Comparison of ENCODE assay signal across 8 cellular contexts in the genomic region with DNA sequence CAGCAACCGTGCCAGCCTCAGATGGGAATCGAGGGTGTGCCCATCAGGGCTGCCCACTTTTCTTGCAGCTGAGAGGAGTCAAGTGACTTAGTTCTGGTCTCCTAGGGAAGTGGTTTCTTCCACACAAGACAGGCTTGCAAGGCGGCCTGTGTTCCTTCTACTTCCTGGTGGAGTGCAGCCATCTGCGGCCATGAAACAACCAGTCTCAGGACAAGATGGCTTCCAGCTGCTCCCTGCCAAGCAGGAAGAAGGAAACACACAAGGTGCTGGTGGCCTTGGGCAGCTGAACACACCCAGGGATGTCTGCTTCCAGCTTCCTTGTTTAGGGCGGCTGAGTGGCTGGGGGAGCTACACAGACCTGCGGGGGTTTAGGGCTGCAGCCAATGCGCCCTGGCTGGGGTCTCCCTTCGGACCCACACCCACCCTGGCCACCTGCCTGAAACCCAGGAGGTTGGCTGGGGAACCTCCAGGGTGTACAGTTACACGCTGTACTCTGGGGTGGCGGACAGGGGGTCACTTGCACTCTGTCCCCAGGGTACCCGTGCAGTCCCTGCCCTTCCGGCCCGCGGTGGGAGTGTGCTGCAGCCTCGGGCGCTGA. TPM values are rescaled to one million over a fixed set of nuclear protein-coding genes. Genes with fewer than 3 reads are reported as not detected.
DNase-seq lines count a peak whose midpoint lies in the region; ATAC-seq and TF ChIP-seq lines count a peak whose summit lies in the region.

No MANE protein-coding gene starts in this region.

- H3K36me3 Mint-ChIP-seq in activated naive CD4-positive, alpha-beta T cell treated with anti-CD3 and anti-CD28 coated beads, Interleukin-2, amount 50 U/mL, for 24 hours = no peaks in the 10 kb centered on the region

- H3K27ac ChIP-seq in ascending aorta = peak overlapping the region; percentile 82 to 83
- peak overlapping the region; percentile 83 to 92 (median 91) for H3K27ac ChIP-seq in stomach

- peak overlapping the region; percentile 65 to 91 for H3K4me3 ChIP-seq in ascending aorta
- peak overlapping the region; percentile 54 to 78 (median 66) for H3K4me3 ChIP-seq in stomach

- TF ChIP-seq POLR2A in stomach (IDR thresholded peaks at IDR 0.05) = no peak

- H3K4me3 Mint-ChIP-seq in activated naive CD4-positive, alpha-beta T cell treated with anti-CD3 and anti-CD28 coated beads, Interleukin-2, amount 50 U/mL, for 24 hours = peak overlapping the region; percentile 94

- TF ChIP-seq CTCF in ascending aorta (IDR thresholded peaks at IDR 0.05) (no peak), stomach (IDR thresholded peaks at IDR 0.05) (no peak)

- 25 to 41% (median 40%) methylated on average over 3 to 16 of the region's 16 CpGs for WGBS in stomach, 5 donors

- intact Hi-C loops in ascending aorta (cut with DNase I) = loop anchor here (2.0 kb wide), 1 partner anchor 18 kb away; no protein-coding TSS in a partner anchor
- intact Hi-C loops in stomach (cut with DNase I; ENCODE audit: low total_unique reads) = no loop called here

- H3K4me1 Mint-ChIP-seq in activated naive CD4-positive, alpha-beta T cell treated with anti-CD3 and anti-CD28 coated beads, Interleukin-2, amount 50 U/mL, for 24 hours = peaks cover 13% of the 10 kb centered on the region

- DNase-seq in activated naive CD4-positive, alpha-beta T cell treated with anti-CD3 and anti-CD28 coated beads, Interleukin-2, amount 50 U/mL, for 16 hours = no peak
- DNase-seq in ascending aorta (ENCODE audit: low spot score in 2 of 2) (no peak), kidney tubule cell (ENCODE audit: low spot score) (peak; percentile 68), stomach (peak; percentile 60)
- no peak for DNase-seq in stimulated activated naive CD4-positive, alpha-beta T cell (lab: John Stamatoyannopoulos, UW)

- H3K27me3 ChIP-seq in ascending aorta (no peaks in the 10 kb centered on the region), stomach (no peaks in the 10 kb centered on the region)

- H3K9me3 ChIP-seq in ascending aorta = no peaks in the 10 kb centered on the region
- H3K9me3 ChIP-seq in stomach = no peaks in the 10 kb centered on the region

- ATAC-seq in HG03520 (IDR thresholded peaks at IDR 0.05; ENCODE audit: unreplicated experiment) = peak; percentile 5
- no peak for ATAC-seq in HG03378 (IDR thresholded peaks at IDR 0.05; ENCODE audit: unreplicated experiment)

- no peak for TF ChIP-seq EP300 in stomach (IDR thresholded peaks at IDR 0.05)

- H3K4me1 ChIP-seq in ascending aorta = peaks cover 0 to 13% of the 10 kb centered on the region in 2 donors
- peaks cover 11 to 40% (median 32%) of the 10 kb centered on the region in 4 donors for H3K4me1 ChIP-seq in stomach

- no peak overlapping the region for H3K27ac Mint-ChIP-seq in activated naive CD4-positive, alpha-beta T cell treated with anti-CD3 and anti-CD28 coated beads, Interleukin-2, amount 50 U/mL, for 24 hours

- H3K36me3 ChIP-seq in ascending aorta (no peaks in the 10 kb centered on the region), stomach (no peaks in the 10 kb centered on the region)

- H3K9me3 Mint-ChIP-seq in activated naive CD4-positive, alpha-beta T cell treated with anti-CD3 and anti-CD28 coated beads, Interleukin-2, amount 50 U/mL, for 24 hours = no peaks in the 10 kb centered on the region

- H3K27me3 Mint-ChIP-seq in activated naive CD4-positive, alpha-beta T cell treated with anti-CD3 and anti-CD28 coated beads, Interleukin-2, amount 50 U/mL, for 24 hours = peaks cover 5% of the 10 kb centered on the region

RNA-seq across cellular contexts. Expression of a gene that starts 34.7 kb away (rescaled TPM):
- 21.0 TPM for total RNA-seq in ascending aorta
- 100 to 1,000 TPM in 2 of 5 donors, 10 to 100 TPM in 3; 38.6 to 177 (median 92.6) TPM for total RNA-seq in stomach
- polyA plus RNA-seq in stomach = 10 to 100 TPM; 37.0 to 54.3 (median 42.8) TPM

RNA-seq across cellular contexts. Expression of a gene that starts 47.9 kb away (rescaled TPM):
- 97.9 TPM for total RNA-seq in ascending aorta
- 10 to 100 TPM; 14.2 to 88.7 (median 43.7) TPM for total RNA-seq in stomach
- polyA plus RNA-seq in stomach = 100 to 1,000 TPM in 1 of 3 donors, 10 to 100 TPM in 2; 84.4 to 128 (median 85.5) TPM

Comparison
In these comparisons a context has a peak if more than half of its experiments do, and no peak if none do; other contexts are left out.
1. DNase-seq: peak in kidney tubule cell (single experiment) and stomach (single experiment); none in activated naive CD4-positive, alpha-beta T cell treated with anti-CD3 and anti-CD28 coated beads, Interleukin-2, amount 50 U/mL, for 16 hours (single experiment), ascending aorta (0 of 2) and stimulated activated naive CD4-positive, alpha-beta T cell (0 of 6).